In genomic region chr10:92291610-92291859, GRCh38 we compare ENCODE assay signal across 8 cellular contexts. TPM values are rescaled to one million over a fixed set of nuclear protein-coding genes. Genes with fewer than 3 reads are reported as not detected.
A peak's percentile ranks its signal among the peaks of the same experiment; 100 is the strongest.
DNase-seq lines count a peak whose midpoint lies in the region; ATAC-seq and TF ChIP-seq lines count a peak whose summit lies in the region.

No MANE protein-coding gene starts in this region.

- H3K27ac ChIP-seq in stomach, result peak overlapping the region; percentile 93 to 98 (median 96)

- POLR2A ChIA-PET in activated CD8-positive, alpha-beta T cell treated with anti-CD3 and anti-CD28 coated beads, Interleukin-2, amount 10 ng/mL, durations not matched to agents 7 days and 5 days (lab: Charles Lee), result interaction anchor here (0.5 to 2.4 kb wide), 16 partner anchors 8 to 494 kb away, joined by 3 to 12 read pairs (median 4); partner anchors contain the start of genes BTAF1 and TNKS2

- WGBS in stomach, 5 donors, result 0 to 1% (median 1%) methylated on average over 9 to 10 of the region's 10 CpGs

- H3K4me3 ChIP-seq in iPS-15b (ENCODE audit: low read depth, low read length) (peak overlapping the region; percentile 84), stomach (peak overlapping the region; percentile 64 to 92 (median 85))

- H3K4me1 Mint-ChIP-seq in activated T-cell treated with anti-CD3 and anti-CD28 coated beads, Interleukin-2, amount 50 U/mL, for 4 hours (ENCODE audit: low read depth), result peaks cover 29% of the 10 kb centered on the region
- H3K4me1 Mint-ChIP-seq in activated CD8-positive, alpha-beta T cell treated with anti-CD3 and anti-CD28 coated beads, Interleukin-2, amount 10 ng/mL, durations not matched to agents 7 days and 5 days (ENCODE audit: low read depth), result peaks cover 29% of the 10 kb centered on the region

- H3K36me3 ChIP-seq in iPS-15b (ENCODE audit: control insufficient read depth, insufficient read depth, low read length), result peaks cover 7% of the 10 kb centered on the region
- H3K36me3 ChIP-seq in stomach, result peaks cover 0 to 16% (median 12%) of the 10 kb centered on the region in 4 donors

- H3K9me3 ChIP-seq in iPS-15b (ENCODE audit: control insufficient read depth, insufficient read depth, low read length), result no peaks in the 10 kb centered on the region
- no peaks in the 10 kb centered on the region for H3K9me3 ChIP-seq in stomach

- no peaks in the 10 kb centered on the region for H3K9me3 Mint-ChIP-seq in activated T-cell treated with anti-CD3 and anti-CD28 coated beads, Interleukin-2, amount 50 U/mL, for 4 hours
- H3K9me3 Mint-ChIP-seq in activated CD8-positive, alpha-beta T cell treated with anti-CD3 and anti-CD28 coated beads, Interleukin-2, amount 10 ng/mL, durations not matched to agents 7 days and 5 days (ENCODE audit: insufficient read depth), result no peaks in the 10 kb centered on the region

- peak; percentile 5 for DNase-seq in activated T-cell treated with anti-CD3 and anti-CD28 coated beads, Interleukin-2, amount 50 U/mL, for 4 hours
- DNase-seq in activated T-cell treated with anti-CD3 and anti-CD28 coated beads for 4 hours, result no peak
- no peak for DNase-seq in activated CD8-positive, alpha-beta T cell treated with anti-CD3 and anti-CD28 coated beads, Interleukin-2, amount 10 ng/mL, durations not matched to agents 7 days and 5 days
- no peak for DNase-seq in stomach
- no peak for DNase-seq in NCI-H526 (lab: John Stamatoyannopoulos, UW)
- no peak for DNase-seq in NCI-H2107 treated with DMSO at 0.1 percent for 48 hours (lab: John Stamatoyannopoulos, UW; ENCODE audit: unreplicated experiment)
- DNase-seq in NCI-H1417 (lab: John Stamatoyannopoulos, UW), result no peak

- H3K9ac ChIP-seq in iPS-15b (ENCODE audit: low read depth, low read length), result peak overlapping the region; percentile 87

- H3K36me3 Mint-ChIP-seq in activated T-cell treated with anti-CD3 and anti-CD28 coated beads, Interleukin-2, amount 50 U/mL, for 4 hours (ENCODE audit: insufficient read depth), result peaks cover 5% of the 10 kb centered on the region
- peaks cover 14% of the 10 kb centered on the region for H3K36me3 Mint-ChIP-seq in activated CD8-positive, alpha-beta T cell treated with anti-CD3 and anti-CD28 coated beads, Interleukin-2, amount 10 ng/mL, durations not matched to agents 7 days and 5 days (ENCODE audit: low read depth)

- ATAC-seq in activated T-cell treated with anti-CD3 and anti-CD28 coated beads, Interleukin-2, amount 50 U/mL, for 4 hours, result peak in 1 of 2 donors; percentile 11
- no peak for ATAC-seq in activated CD8-positive, alpha-beta T cell treated with anti-CD3 and anti-CD28 coated beads, Interleukin-2, amount 10 ng/mL, durations not matched to agents 7 days and 5 days

- H3K27me3 Mint-ChIP-seq in activated T-cell treated with anti-CD3 and anti-CD28 coated beads, Interleukin-2, amount 50 U/mL, for 4 hours (ENCODE audit: low read depth), result no peaks in the 10 kb centered on the region
- no peaks in the 10 kb centered on the region for H3K27me3 Mint-ChIP-seq in activated CD8-positive, alpha-beta T cell treated with anti-CD3 and anti-CD28 coated beads, Interleukin-2, amount 10 ng/mL, durations not matched to agents 7 days and 5 days (ENCODE audit: low read depth)

- peak overlapping the region; percentile 95 for H3K4me3 Mint-ChIP-seq in activated T-cell treated with anti-CD3 and anti-CD28 coated beads, Interleukin-2, amount 50 U/mL, for 4 hours
- peak overlapping the region; percentile 94 for H3K4me3 Mint-ChIP-seq in activated CD8-positive, alpha-beta T cell treated with anti-CD3 and anti-CD28 coated beads, Interleukin-2, amount 10 ng/mL, durations not matched to agents 7 days and 5 days

- H3K4me1 ChIP-seq in iPS-15b (ENCODE audit: control insufficient read depth, insufficient read depth, low read length) (no peaks in the 10 kb centered on the region), stomach (peaks cover 0 to 42% (median 31%) of the 10 kb centered on the region in 4 donors)

- H3K27me3 ChIP-seq in iPS-15b (ENCODE audit: control insufficient read depth, insufficient read depth, low read length) (no peaks in the 10 kb centered on the region), stomach (no peaks in the 10 kb centered on the region)

- TF ChIP-seq POLR2A in stomach (IDR thresholded peaks at IDR 0.05), result no peak

- peak overlapping the region; percentile 83 for H3K27ac Mint-ChIP-seq in activated CD8-positive, alpha-beta T cell treated with anti-CD3 and anti-CD28 coated beads, Interleukin-2, amount 10 ng/mL, durations not matched to agents 7 days and 5 days

- no peak for TF ChIP-seq CTCF in stomach (IDR thresholded peaks at IDR 0.05)

- intact Hi-C loops in stomach (cut with DNase I; ENCODE audit: low total_unique reads), result loop anchor here (10.0 kb wide), 2 partner anchors 47 to 207 kb away; no protein-coding TSS in a partner anchor

- CTCF ChIA-PET in activated CD8-positive, alpha-beta T cell treated with anti-CD3 and anti-CD28 coated beads, Interleukin-2, amount 10 ng/mL, durations not matched to agents 7 days and 5 days (lab: Charles Lee), result interaction anchor here (1.0 to 5.7 kb wide), 18 partner anchors 12 to 351 kb away, joined by 3 to 66 read pairs (median 4); partner anchors contain the start of gene IDE

- TF ChIP-seq EP300 in stomach (IDR thresholded peaks at IDR 0.05), result no peak

RNA-seq across cellular contexts. Expression of gene MARCHF5, which starts 0.6 kb away (rescaled TPM):
- total RNA-seq in activated T-cell treated with anti-CD3 and anti-CD28 coated beads, Interleukin-2, amount 50 U/mL, for 4 hours, result 10 to 100 TPM; 29.1 to 31.6 (median 29.5) TPM
- 10 to 100 TPM; 21.3 to 24.3 TPM for total RNA-seq in activated CD8-positive, alpha-beta T cell treated with anti-CD3 and anti-CD28 coated beads, Interleukin-2, amount 10 ng/mL, durations not matched to agents 7 days and 5 days
- 10 to 100 TPM in 1 of 5 donors, 1 to 10 TPM in 4; 1.2 to 37.1 (median 4.9) TPM for total RNA-seq in stomach
- 10 to 100 TPM; 13.2 to 17.1 (median 16.4) TPM for polyA plus RNA-seq in stomach

RNA-seq across cellular contexts. Expression of gene CPEB3, which starts 0.7 kb away (rescaled TPM):
- total RNA-seq in activated T-cell treated with anti-CD3 and anti-CD28 coated beads, Interleukin-2, amount 50 U/mL, for 4 hours, result under 1 TPM; 0.68 to 0.92 (median 0.82) TPM
- total RNA-seq in activated CD8-positive, alpha-beta T cell treated with anti-CD3 and anti-CD28 coated beads, Interleukin-2, amount 10 ng/mL, durations not matched to agents 7 days and 5 days, result 1 to 10 TPM; 2.3 to 2.4 TPM
- 10 to 100 TPM in 2 of 5 donors, 1 to 10 TPM in 3; 2.0 to 11.2 (median 6.6) TPM for total RNA-seq in stomach
- polyA plus RNA-seq in stomach, result 1 to 10 TPM; 1.3 to 1.8 (median 1.3) TPM
